In genomic region chr12:104630230-104630670, GRCh38 we compare ENCODE assay signal across 18 cellular contexts.
DNase-seq lines count a peak whose midpoint lies in the region; ATAC-seq and TF ChIP-seq lines count a peak whose summit lies in the region.
"Had no signal": no experiment of that assay in that cellular context is flagged by ENCODE, and none has a peak within 500 bp of the region (broad histone marks: within the 10 kb centered on the region; RNA-seq: fewer than 3 reads in every experiment).

No MANE protein-coding gene starts in this region.

- DNase-seq in COR-L47 (lab: John Stamatoyannopoulos, UW) = peak; percentile 10
- DNase-seq in NCI-H128 (lab: John Stamatoyannopoulos, UW; ENCODE audit: unreplicated experiment) = peak; percentile 86
- peak; percentile 97 for DNase-seq in NCI-H524 treated with DMSO at 0.1 percent for 48 hours (lab: John Stamatoyannopoulos, UW)
- DNase-seq in effector memory CD8-positive, alpha-beta T cell = no peak
- DNase-seq in CD8-positive, alpha-beta T cell = no peak
- DNase-seq in T-cell = no peak
- DNase-seq in activated CD4-positive, alpha-beta T cell treated with anti-CD3 and anti-CD28 coated beads, Interleukin-2, amount 10 ng/mL, durations not matched to agents 24 days and 14 days = no peak
- DNase-seq in activated CD8-positive, alpha-beta T cell treated with anti-CD3 and anti-CD28 coated beads for 36 hours = no peak
- DNase-seq: activated CD8-positive, alpha-beta memory T cell treated with anti-CD3 and anti-CD28 coated beads for 24 hours; activated effector memory CD4-positive, alpha-beta T cell treated with Interleukin-2 at 50 U/mL for 16 hours; anterior cingulate cortex; H9; mesendoderm; NCI-H1048; stimulated activated CD4-positive, alpha-beta T cell treated with anti-CD3 and anti-CD28 coated beads, Interleukin-4, amount 100 ng/mL, for 24 hours had no signal

- no peak overlapping the region for H3K27ac ChIP-seq in CD8-positive, alpha-beta T cell (ENCODE audit: low read depth, low read length)
- H3K27ac ChIP-seq: SJSA1, tibial nerve had no signal

- H3K27me3 ChIP-seq in CD8-positive, alpha-beta T cell (ENCODE audit: insufficient read depth, low read length) = no peaks in the 10 kb centered on the region
- H3K27me3 ChIP-seq: SJSA1, tibial nerve had no signal

- H3K4me3 ChIP-seq in CD8-positive, alpha-beta T cell (ENCODE audit: low read depth, low read length) = no peak overlapping the region
- H3K4me3 ChIP-seq: SJSA1, tibial nerve had no signal

- H3K36me3 ChIP-seq in CD8-positive, alpha-beta T cell (ENCODE audit: insufficient read depth, low read length) = no peaks in the 10 kb centered on the region
- H3K36me3 ChIP-seq: SJSA1, tibial nerve had no signal

- POLR2A ChIA-PET in CD8-positive, alpha-beta T cell (lab: Charles Lee) = no interaction called here
- POLR2A ChIA-PET in T-cell (lab: Charles Lee) = no interaction called here
- POLR2A ChIA-PET in activated CD8-positive, alpha-beta T cell treated with anti-CD3 and anti-CD28 coated beads for 36 hours (lab: Charles Lee) = no interaction called here

- H3K9me3 Mint-ChIP-seq in effector memory CD8-positive, alpha-beta T cell = no peaks in the 10 kb centered on the region
- H3K9me3 Mint-ChIP-seq in CD8-positive, alpha-beta T cell = no peaks in the 10 kb centered on the region
- no peaks in the 10 kb centered on the region for H3K9me3 Mint-ChIP-seq in T-cell
- no peaks in the 10 kb centered on the region for H3K9me3 Mint-ChIP-seq in activated CD4-positive, alpha-beta T cell treated with anti-CD3 and anti-CD28 coated beads, Interleukin-2, amount 10 ng/mL, durations not matched to agents 24 days and 14 days
- H3K9me3 Mint-ChIP-seq in activated CD8-positive, alpha-beta T cell treated with anti-CD3 and anti-CD28 coated beads for 36 hours = no peaks in the 10 kb centered on the region
- H3K9me3 Mint-ChIP-seq: H9 had no signal

- CTCF ChIA-PET in CD8-positive, alpha-beta T cell (lab: Charles Lee) = interaction anchor here (0.9 to 1.2 kb wide), 3 partner anchors 7 to 21 kb away, joined by 3 to 4 read pairs (median 3); no protein-coding TSS in a partner anchor
- CTCF ChIA-PET in T-cell (lab: Charles Lee) = no interaction called here
- CTCF ChIA-PET in activated CD8-positive, alpha-beta T cell treated with anti-CD3 and anti-CD28 coated beads for 36 hours (lab: Charles Lee) = interaction anchor here (1.3 kb wide), 2 partner anchors 24 to 423 kb away, joined by 3 read pairs; no protein-coding TSS in a partner anchor

- no peaks in the 10 kb centered on the region for H3K27me3 Mint-ChIP-seq in effector memory CD8-positive, alpha-beta T cell
- H3K27me3 Mint-ChIP-seq in CD8-positive, alpha-beta T cell (ENCODE audit: low read depth) = no peaks in the 10 kb centered on the region
- no peaks in the 10 kb centered on the region for H3K27me3 Mint-ChIP-seq in T-cell
- H3K27me3 Mint-ChIP-seq in activated CD4-positive, alpha-beta T cell treated with anti-CD3 and anti-CD28 coated beads, Interleukin-2, amount 10 ng/mL, durations not matched to agents 24 days and 14 days = no peaks in the 10 kb centered on the region
- no peaks in the 10 kb centered on the region for H3K27me3 Mint-ChIP-seq in activated CD8-positive, alpha-beta T cell treated with anti-CD3 and anti-CD28 coated beads for 36 hours

- TF ChIP-seq CTCF in CD8-positive, alpha-beta T cell (IDR thresholded peaks at IDR 0.05) = no peak
- no peak for TF ChIP-seq CTCF in activated CD8-positive, alpha-beta T cell treated with anti-CD3 and anti-CD28 coated beads for 36 hours (IDR thresholded peaks at IDR 0.05)

- no peak overlapping the region for H3K4me3 Mint-ChIP-seq in effector memory CD8-positive, alpha-beta T cell
- no peak overlapping the region for H3K4me3 Mint-ChIP-seq in CD8-positive, alpha-beta T cell
- H3K4me3 Mint-ChIP-seq in T-cell = no peak overlapping the region
- no peak overlapping the region for H3K4me3 Mint-ChIP-seq in activated CD4-positive, alpha-beta T cell treated with anti-CD3 and anti-CD28 coated beads, Interleukin-2, amount 10 ng/mL, durations not matched to agents 24 days and 14 days
- no peak overlapping the region for H3K4me3 Mint-ChIP-seq in activated CD8-positive, alpha-beta T cell treated with anti-CD3 and anti-CD28 coated beads for 36 hours
- H3K4me3 Mint-ChIP-seq: H9 had no signal

- H3K4me1 ChIP-seq in CD8-positive, alpha-beta T cell (ENCODE audit: insufficient read depth, low read length) = no peaks in the 10 kb centered on the region
- H3K4me1 ChIP-seq: SJSA1 had no signal

- H3K4me1 Mint-ChIP-seq in effector memory CD8-positive, alpha-beta T cell (ENCODE audit: low read depth in 2 of 2) = peaks cover 49 to 77% of the 10 kb centered on the region in 2 donors
- peaks cover 32% of the 10 kb centered on the region for H3K4me1 Mint-ChIP-seq in CD8-positive, alpha-beta T cell (ENCODE audit: low read depth)
- H3K4me1 Mint-ChIP-seq in T-cell = peaks cover 17 to 54% (median 53%) of the 10 kb centered on the region in 3 donors
- peaks cover 22% of the 10 kb centered on the region for H3K4me1 Mint-ChIP-seq in activated CD4-positive, alpha-beta T cell treated with anti-CD3 and anti-CD28 coated beads, Interleukin-2, amount 10 ng/mL, durations not matched to agents 24 days and 14 days
- H3K4me1 Mint-ChIP-seq in activated CD8-positive, alpha-beta T cell treated with anti-CD3 and anti-CD28 coated beads for 36 hours (ENCODE audit: low read depth) = peaks cover 17% of the 10 kb centered on the region

- H3K27ac Mint-ChIP-seq in effector memory CD8-positive, alpha-beta T cell = peak overlapping the region; percentile 67 to 76
- no peak overlapping the region for H3K27ac Mint-ChIP-seq in CD8-positive, alpha-beta T cell
- H3K27ac Mint-ChIP-seq in T-cell = peak overlapping the region in 1 of 2 donors; percentile 44
- H3K27ac Mint-ChIP-seq in activated CD4-positive, alpha-beta T cell treated with anti-CD3 and anti-CD28 coated beads, Interleukin-2, amount 10 ng/mL, durations not matched to agents 24 days and 14 days = no peak overlapping the region
- no peak overlapping the region for H3K27ac Mint-ChIP-seq in activated CD8-positive, alpha-beta T cell treated with anti-CD3 and anti-CD28 coated beads for 36 hours

- ATAC-seq in effector memory CD8-positive, alpha-beta T cell (replicated peaks) = no peak
- ATAC-seq in CD8-positive, alpha-beta T cell = no peak
- ATAC-seq in T-cell (replicated peaks in 1 of 4) = no peak
- ATAC-seq in activated CD8-positive, alpha-beta T cell treated with anti-CD3 and anti-CD28 coated beads for 36 hours = no peak
- ATAC-seq: sciatic nerve had no signal

- peaks cover 12% of the 10 kb centered on the region for H3K36me3 Mint-ChIP-seq in effector memory CD8-positive, alpha-beta T cell (ENCODE audit: insufficient read depth)
- H3K36me3 Mint-ChIP-seq in CD8-positive, alpha-beta T cell = peaks cover 15% of the 10 kb centered on the region
- peaks cover 36% of the 10 kb centered on the region for H3K36me3 Mint-ChIP-seq in T-cell
- peaks cover 21% of the 10 kb centered on the region for H3K36me3 Mint-ChIP-seq in activated CD4-positive, alpha-beta T cell treated with anti-CD3 and anti-CD28 coated beads, Interleukin-2, amount 10 ng/mL, durations not matched to agents 24 days and 14 days (ENCODE audit: low read depth)
- no peaks in the 10 kb centered on the region for H3K36me3 Mint-ChIP-seq in activated CD8-positive, alpha-beta T cell treated with anti-CD3 and anti-CD28 coated beads for 36 hours (ENCODE audit: low read depth)

- intact Hi-C loops in CD8-positive, alpha-beta T cell (cut with DNase I, micrococcal nuclease) = no loop called here
- intact Hi-C loops in activated CD4-positive, alpha-beta T cell treated with anti-CD3 and anti-CD28 coated beads, Interleukin-2, amount 10 ng/mL, durations not matched to agents 24 days and 14 days (cut with micrococcal nuclease) = no loop called here
- intact Hi-C loops in activated CD8-positive, alpha-beta T cell treated with anti-CD3 and anti-CD28 coated beads for 36 hours (cut with micrococcal nuclease) = no loop called here

- no peaks in the 10 kb centered on the region for H3K9me3 ChIP-seq in CD8-positive, alpha-beta T cell (ENCODE audit: low read length)
- H3K9me3 ChIP-seq: SJSA1, tibial nerve had no signal

Comparison
In these comparisons a context has a peak if more than half of its experiments do, and no peak if none do; other contexts are left out.
1. DNase-seq: peak in COR-L47 (single experiment), NCI-H128 (single experiment) and NCI-H524 treated with DMSO at 0.1 percent for 48 hours (single experiment); none in effector memory CD8-positive, alpha-beta T cell (0 of 3), CD8-positive, alpha-beta T cell (0 of 7), T-cell (0 of 34), activated CD4-positive, alpha-beta T cell treated with anti-CD3 and anti-CD28 coated beads, Interleukin-2, amount 10 ng/mL, durations not matched to agents 24 days and 14 days (single experiment) and activated CD8-positive, alpha-beta T cell treated with anti-CD3 and anti-CD28 coated beads for 36 hours (single experiment).
2. H3K27ac Mint-ChIP-seq: peak in effector memory CD8-positive, alpha-beta T cell (2 of 2); none in CD8-positive, alpha-beta T cell (single experiment), activated CD4-positive, alpha-beta T cell treated with anti-CD3 and anti-CD28 coated beads, Interleukin-2, amount 10 ng/mL, durations not matched to agents 24 days and 14 days (single experiment) and activated CD8-positive, alpha-beta T cell treated with anti-CD3 and anti-CD28 coated beads for 36 hours (single experiment).
3. CTCF ChIA-PET loops: an anchor here in CD8-positive, alpha-beta T cell (0.9 to 1.2 kb wide) and activated CD8-positive, alpha-beta T cell treated with anti-CD3 and anti-CD28 coated beads for 36 hours (1.3 kb wide); none called in T-cell.